In the genomic region with DNA sequence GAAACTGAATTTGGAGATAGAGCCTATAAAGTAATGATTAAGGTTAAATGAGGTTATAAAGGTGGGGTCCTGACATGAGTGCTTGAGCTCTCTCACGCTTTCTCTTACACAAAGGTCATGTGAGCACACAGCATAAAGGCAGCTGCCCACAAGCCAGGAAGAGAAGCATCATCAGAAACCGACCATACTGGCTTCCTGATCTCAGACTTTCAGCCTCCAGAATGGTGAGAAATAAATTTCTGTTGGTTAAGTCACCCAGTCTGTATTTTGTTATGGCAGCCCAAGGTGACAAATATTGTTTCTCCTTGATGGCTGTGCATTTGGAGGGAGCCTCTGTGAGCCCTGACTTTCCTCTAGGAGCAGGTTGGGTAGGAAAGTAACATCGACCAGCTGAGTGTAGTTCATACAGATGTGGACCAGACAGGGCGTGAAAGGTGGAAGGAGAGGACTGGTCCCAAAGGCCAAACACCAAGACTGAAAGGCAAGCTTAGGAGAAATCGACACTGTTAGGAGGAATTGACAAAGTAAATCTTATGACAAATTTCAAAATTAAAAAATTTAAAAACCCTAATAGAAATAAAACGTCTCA, we compare ENCODE assay signal across 11 cellular contexts.
A peak's percentile ranks its signal among the peaks of the same experiment; 100 is the strongest.
DNase-seq lines count a peak whose midpoint lies in the region; ATAC-seq lines count a peak whose summit lies in the region.
"Had no signal": no experiment of that assay in that cellular context is flagged by ENCODE, and none has a peak within 500 bp of the region (broad histone marks: within the 10 kb centered on the region; RNA-seq: fewer than 3 reads in every experiment).

No MANE protein-coding gene starts in this region.

- H3K4me1 Mint-ChIP-seq in activated naive CD4-positive, alpha-beta T cell treated with anti-CD3 and anti-CD28 coated beads for 36 hours (ENCODE audit: low read depth): peaks cover 17% of the 10 kb centered on the region
- peaks cover 36% of the 10 kb centered on the region for H3K4me1 Mint-ChIP-seq in activated CD8-positive, alpha-beta T cell treated with anti-CD3 and anti-CD28 coated beads, Interleukin-2, amount 10 ng/mL, durations not matched to agents 7 days and 5 days (ENCODE audit: low read depth)
- H3K4me1 Mint-ChIP-seq in stimulated activated naive B cell treated with anti-CD40 and anti-IgM and Interleukin-4, amounts not matched to agents 10 μg/mL and 1 μg/mL and 100 μg/mL, for 72 hours: peaks cover 21 to 57% of the 10 kb centered on the region in 2 donors

- peak overlapping the region; percentile 9 for H3K27ac Mint-ChIP-seq in activated naive CD4-positive, alpha-beta T cell treated with anti-CD3 and anti-CD28 coated beads for 36 hours
- peak overlapping the region; percentile 98 for H3K27ac Mint-ChIP-seq in activated CD8-positive, alpha-beta T cell treated with anti-CD3 and anti-CD28 coated beads, Interleukin-2, amount 10 ng/mL, durations not matched to agents 7 days and 5 days
- peak overlapping the region; percentile 88 for H3K27ac Mint-ChIP-seq in stimulated activated naive B cell treated with anti-CD40 and anti-IgM and Interleukin-4, amounts not matched to agents 10 μg/mL and 1 μg/mL and 100 μg/mL, for 72 hours
- H3K27ac Mint-ChIP-seq: progenitor cell of endocrine pancreas had no signal

- CTCF ChIA-PET in activated naive CD4-positive, alpha-beta T cell treated with anti-CD3 and anti-CD28 coated beads for 36 hours (lab: Charles Lee): interaction anchor here (0.8 kb wide), 1 partner anchor 345 kb away, joined by 3 read pairs; no protein-coding TSS in a partner anchor
- CTCF ChIA-PET in activated CD8-positive, alpha-beta T cell treated with anti-CD3 and anti-CD28 coated beads, Interleukin-2, amount 10 ng/mL, durations not matched to agents 7 days and 5 days (lab: Charles Lee): interaction anchor here (1.2 to 2.3 kb wide), 8 partner anchors 10 to 191 kb away, joined by 3 to 17 read pairs (median 4); no protein-coding TSS in a partner anchor

- no peaks in the 10 kb centered on the region for H3K27me3 Mint-ChIP-seq in activated naive CD4-positive, alpha-beta T cell treated with anti-CD3 and anti-CD28 coated beads for 36 hours (ENCODE audit: low read depth)
- no peaks in the 10 kb centered on the region for H3K27me3 Mint-ChIP-seq in activated CD8-positive, alpha-beta T cell treated with anti-CD3 and anti-CD28 coated beads, Interleukin-2, amount 10 ng/mL, durations not matched to agents 7 days and 5 days (ENCODE audit: low read depth)
- no peaks in the 10 kb centered on the region for H3K27me3 Mint-ChIP-seq in stimulated activated naive B cell treated with anti-CD40 and anti-IgM and Interleukin-4, amounts not matched to agents 10 μg/mL and 1 μg/mL and 100 μg/mL, for 72 hours
- H3K27me3 Mint-ChIP-seq: progenitor cell of endocrine pancreas had no signal

- no peaks in the 10 kb centered on the region for H3K9me3 Mint-ChIP-seq in activated naive CD4-positive, alpha-beta T cell treated with anti-CD3 and anti-CD28 coated beads for 36 hours
- peaks cover 4% of the 10 kb centered on the region for H3K9me3 Mint-ChIP-seq in activated CD8-positive, alpha-beta T cell treated with anti-CD3 and anti-CD28 coated beads, Interleukin-2, amount 10 ng/mL, durations not matched to agents 7 days and 5 days (ENCODE audit: insufficient read depth)
- H3K9me3 Mint-ChIP-seq in stimulated activated naive B cell treated with anti-CD40 and anti-IgM and Interleukin-4, amounts not matched to agents 10 μg/mL and 1 μg/mL and 100 μg/mL, for 72 hours: no peaks in the 10 kb centered on the region

- H3K36me3 Mint-ChIP-seq in activated naive CD4-positive, alpha-beta T cell treated with anti-CD3 and anti-CD28 coated beads for 36 hours (ENCODE audit: low read depth): no peaks in the 10 kb centered on the region
- peaks cover 21% of the 10 kb centered on the region for H3K36me3 Mint-ChIP-seq in activated CD8-positive, alpha-beta T cell treated with anti-CD3 and anti-CD28 coated beads, Interleukin-2, amount 10 ng/mL, durations not matched to agents 7 days and 5 days (ENCODE audit: low read depth)
- H3K36me3 Mint-ChIP-seq in stimulated activated naive B cell treated with anti-CD40 and anti-IgM and Interleukin-4, amounts not matched to agents 10 μg/mL and 1 μg/mL and 100 μg/mL, for 72 hours: peaks cover 0 to 4% of the 10 kb centered on the region in 2 donors

- peak; percentile 51 for DNase-seq in activated naive CD4-positive, alpha-beta T cell treated with anti-CD3 and anti-CD28 coated beads for 36 hours
- DNase-seq in activated naive CD4-positive, alpha-beta T cell (lab: John Stamatoyannopoulos, UW): no peak
- DNase-seq in activated CD8-positive, alpha-beta T cell treated with anti-CD3 and anti-CD28 coated beads, Interleukin-2, amount 10 ng/mL, durations not matched to agents 7 days and 5 days: peak; percentile 73
- DNase-seq in stimulated activated naive B cell treated with anti-CD40 and anti-IgM and Interleukin-4, amounts not matched to agents 10 μg/mL and 1 μg/mL and 100 μg/mL, for 72 hours: peak; percentile 9
- DNase-seq in NCI-H2196 treated with DMSO at 0.1 percent for 48 hours (lab: John Stamatoyannopoulos, UW; ENCODE audit: unreplicated experiment): no peak
- no peak for DNase-seq in NCI-H526 treated with DMSO at 0.1 percent for 48 hours (lab: John Stamatoyannopoulos, UW)
- DNase-seq: BE2C, body of pancreas had no signal

- peak overlapping the region; percentile 68 for H3K4me3 Mint-ChIP-seq in activated naive CD4-positive, alpha-beta T cell treated with anti-CD3 and anti-CD28 coated beads for 36 hours
- H3K4me3 Mint-ChIP-seq in activated CD8-positive, alpha-beta T cell treated with anti-CD3 and anti-CD28 coated beads, Interleukin-2, amount 10 ng/mL, durations not matched to agents 7 days and 5 days: peak overlapping the region; percentile 87
- H3K4me3 Mint-ChIP-seq in stimulated activated naive B cell treated with anti-CD40 and anti-IgM and Interleukin-4, amounts not matched to agents 10 μg/mL and 1 μg/mL and 100 μg/mL, for 72 hours: peak overlapping the region; percentile 78 to 81

- POLR2A ChIA-PET in activated CD8-positive, alpha-beta T cell treated with anti-CD3 and anti-CD28 coated beads, Interleukin-2, amount 10 ng/mL, durations not matched to agents 7 days and 5 days (lab: Charles Lee): interaction anchor here (0.8 to 2.6 kb wide), 13 partner anchors 10 to 109 kb away, joined by 3 to 12 read pairs (median 4); no protein-coding TSS in a partner anchor

- peak; percentile 63 for ATAC-seq in HG02938 (IDR thresholded peaks at IDR 0.05; ENCODE audit: unreplicated experiment)
- ATAC-seq in activated CD8-positive, alpha-beta T cell treated with anti-CD3 and anti-CD28 coated beads, Interleukin-2, amount 10 ng/mL, durations not matched to agents 7 days and 5 days: peak; percentile 97
- peak; percentile 83 to 88 for ATAC-seq in stimulated activated naive B cell treated with anti-CD40 and anti-IgM and Interleukin-4, amounts not matched to agents 10 μg/mL and 1 μg/mL and 100 μg/mL, for 72 hours (replicated peaks)
- ATAC-seq in HG03025 (IDR thresholded peaks at IDR 0.05; ENCODE audit: low FRiP score, unreplicated experiment): no peak
- ATAC-seq: body of pancreas had no signal

- intact Hi-C loops in activated naive CD4-positive, alpha-beta T cell treated with anti-CD3 and anti-CD28 coated beads for 36 hours (cut with micrococcal nuclease): no loop called here

Comparison
In these comparisons a context has a peak if more than half of its experiments do, and no peak if none do; other contexts are left out.
1. DNase-seq: peak in activated naive CD4-positive, alpha-beta T cell treated with anti-CD3 and anti-CD28 coated beads for 36 hours (single experiment), activated CD8-positive, alpha-beta T cell treated with anti-CD3 and anti-CD28 coated beads, Interleukin-2, amount 10 ng/mL, durations not matched to agents 7 days and 5 days (single experiment) and stimulated activated naive B cell treated with anti-CD40 and anti-IgM and Interleukin-4, amounts not matched to agents 10 μg/mL and 1 μg/mL and 100 μg/mL, for 72 hours (single experiment); none in activated naive CD4-positive, alpha-beta T cell (0 of 4), NCI-H2196 treated with DMSO at 0.1 percent for 48 hours (single experiment) and NCI-H526 treated with DMSO at 0.1 percent for 48 hours (single experiment).
2. H3K27ac Mint-ChIP-seq: peak in every context shown above with its lines; median percentile 98 in activated CD8-positive, alpha-beta T cell treated with anti-CD3 and anti-CD28 coated beads, Interleukin-2, amount 10 ng/mL, durations not matched to agents 7 days and 5 days; 88 in stimulated activated naive B cell treated with anti-CD40 and anti-IgM and Interleukin-4, amounts not matched to agents 10 μg/mL and 1 μg/mL and 100 μg/mL, for 72 hours; 9 in activated naive CD4-positive, alpha-beta T cell treated with anti-CD3 and anti-CD28 coated beads for 36 hours.
3. Peak in every context shown above with its lines, with median percentiles within 50 percentile points of each other: H3K4me3 Mint-ChIP-seq.